In the genomic region with DNA sequence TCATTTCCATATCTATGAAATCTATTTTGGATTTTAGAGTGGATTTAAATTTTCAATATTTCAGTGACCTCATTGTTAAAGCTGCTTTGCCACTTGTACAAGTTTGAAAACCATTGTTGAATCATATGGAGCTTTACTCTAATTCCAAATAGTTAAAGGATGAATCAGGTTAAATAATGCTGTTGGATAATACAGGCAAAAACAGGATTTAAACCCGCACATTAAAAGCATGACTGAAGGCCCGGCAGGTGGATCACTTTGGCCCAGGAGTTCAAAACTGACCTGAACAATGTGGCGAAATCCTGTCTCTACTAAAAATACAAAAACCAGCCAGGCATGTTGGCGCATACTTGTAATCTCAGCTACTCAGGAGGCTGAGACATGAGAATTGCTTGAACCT, we compare ENCODE assay signal across 21 cellular contexts.
A peak's percentile ranks its signal among the peaks of the same experiment; 100 is the strongest.
DNase-seq lines count a peak whose midpoint lies in the region; ATAC-seq and TF ChIP-seq lines count a peak whose summit lies in the region.
"Had no signal": no experiment of that assay in that cellular context is flagged by ENCODE, and none has a peak within 500 bp of the region (broad histone marks: within the 10 kb centered on the region; RNA-seq: fewer than 3 reads in every experiment).

No MANE protein-coding gene starts in this region.

- H4K12ac ChIP-seq in trophoblast cell (ENCODE audit: low read depth, low read length), result no peak overlapping the region

- ATAC-seq in GM19035 (IDR thresholded peaks at IDR 0.05; ENCODE audit: unreplicated experiment), result no peak
- ATAC-seq: heart left ventricle had no signal

- no peak overlapping the region for H3K4me2 ChIP-seq in trophoblast cell (ENCODE audit: low read length)

- intact Hi-C loops in A673 (cut with micrococcal nuclease; ENCODE audit: unreplicated experiment), result loop anchor here (10.0 kb wide), 1 partner anchor 547 kb away; no protein-coding TSS in a partner anchor

- no peak overlapping the region for H3K18ac ChIP-seq in trophoblast cell (ENCODE audit: low read length)

- no peak overlapping the region for H3K4me3 ChIP-seq in trophoblast cell (ENCODE audit: low read depth, low read length)
- no peak overlapping the region for H3K4me3 ChIP-seq in A673 (ENCODE audit: low read depth, low read length, poor library complexity, severe bottlenecking)
- H3K4me3 ChIP-seq: cardiac muscle cell, dorsolateral prefrontal cortex, heart left ventricle, right atrium auricular region had no signal

- H3K14ac ChIP-seq in trophoblast cell (ENCODE audit: low read length), result no peak overlapping the region

- H3K36me3 Mint-ChIP-seq in glutamatergic neuron (ENCODE audit: unreplicated experiment), result no peaks in the 10 kb centered on the region

- no peak overlapping the region for H4K91ac ChIP-seq in trophoblast cell (ENCODE audit: low read depth, low read length)

- H3K27me3 ChIP-seq in trophoblast cell (ENCODE audit: insufficient read depth, low read length), result no peaks in the 10 kb centered on the region
- H3K27me3 ChIP-seq in A673 (replicated peaks; ENCODE audit: insufficient read depth, low read depth, low read length, poor library complexity), result no peaks in the 10 kb centered on the region
- H3K27me3 ChIP-seq: cardiac muscle cell, dorsolateral prefrontal cortex, heart left ventricle, right atrium auricular region had no signal

- H2BK12ac ChIP-seq in trophoblast cell (ENCODE audit: low read length), result no peak overlapping the region

- POLR2A ChIA-PET in A673 (lab: Charles Lee; ENCODE audit: low non-redundant PET), result no interaction called here

- H3K9ac ChIP-seq in trophoblast cell (ENCODE audit: low read length), result no peak overlapping the region

- no peak overlapping the region for H2AK5ac ChIP-seq in trophoblast cell (ENCODE audit: low read length)

- H3K79me2 ChIP-seq in trophoblast cell (ENCODE audit: control insufficient read depth, insufficient read depth, low read length, poor library complexity), result no peaks in the 10 kb centered on the region

- no peak overlapping the region for H3K27ac Mint-ChIP-seq in glutamatergic neuron (ENCODE audit: unreplicated experiment)
- H3K27ac Mint-ChIP-seq: activated naive CD8-positive, alpha-beta T cell treated with anti-CD3 and anti-CD28 coated beads, Interleukin-2, amount 10 ng/mL, durations not matched to agents 7 days and 5 days had no signal

- H4K8ac ChIP-seq in trophoblast cell (ENCODE audit: low read depth, low read length), result no peak overlapping the region

- H2BK120ac ChIP-seq in trophoblast cell (ENCODE audit: insufficient read depth, low read length, poor library complexity), result no peak overlapping the region

- H3K79me1 ChIP-seq in trophoblast cell (ENCODE audit: low read length), result no peaks in the 10 kb centered on the region

- no peaks in the 10 kb centered on the region for H3K9me3 ChIP-seq in trophoblast cell (ENCODE audit: insufficient read depth, low read depth, low read length)
- H3K9me3 ChIP-seq in A673 (ENCODE audit: low read depth, low read length, poor library complexity, severe bottlenecking), result no peaks in the 10 kb centered on the region
- H3K9me3 ChIP-seq: heart left ventricle, right atrium auricular region had no signal

- no peak overlapping the region for H3K4ac ChIP-seq in trophoblast cell (ENCODE audit: low read depth, low read length)

- DNase-seq in EL (peak; percentile 43), RKO (ENCODE audit: low spot score) (peak; percentile 18), dedifferentiated amniotic fluid mesenchymal stem cell (ENCODE audit: extremely low spot score) (peak; percentile 15), trophoblast cell (peak; percentile 77 to 85), glutamatergic neuron (no peak), A673 (ENCODE audit: low spot score) (no peak)
- no peak for DNase-seq in stimulated activated CD4-positive, alpha-beta T cell treated with anti-CD3 and anti-CD28 coated beads, Interleukin-4, amount 100 ng/mL, for 24 hours
- DNase-seq: activated CD4-positive, CD25-positive, alpha-beta regulatory T cell treated with anti-CD3 and anti-CD28 coated beads, Interleukin-2, amount 50 U/mL, for 72 hours; activated CD8-positive, alpha-beta memory T cell treated with anti-CD3 and anti-CD28 coated beads for 24 hours; activated naive CD8-positive, alpha-beta T cell treated with anti-CD3 and anti-CD28 coated beads, Interleukin-2, amount 10 ng/mL, durations not matched to agents 7 days and 5 days; AML-193; DND-41; dorsolateral prefrontal cortex; heart left ventricle; immature natural killer cell; NCI-H1105 treated with DMSO at 0.1 percent for 48 hours; NCI-H526; T1000 had no signal

- H3K36me3 ChIP-seq in trophoblast cell (ENCODE audit: control insufficient read depth in 1 of 2, insufficient read depth in 2 of 2, low read length in 2 of 2) (peaks cover 12 to 14% of the 10 kb centered on the region in 2 experiments), A673 (ENCODE audit: insufficient read depth, low read length, poor library complexity, severe bottlenecking) (peaks cover 35% of the 10 kb centered on the region)

- H2AFZ ChIP-seq in trophoblast cell (ENCODE audit: insufficient read depth, low read length, poor library complexity), result no peak overlapping the region

- no peaks in the 10 kb centered on the region for H3K4me1 Mint-ChIP-seq in glutamatergic neuron (ENCODE audit: low read depth, unreplicated experiment)

- no CpG with 5 or more reads among the region's 4 CpGs for WGBS in trophoblast cell (ENCODE audit: extremely low coverage, insufficient coverage, insufficient read length)

- H3K23ac ChIP-seq in trophoblast cell (ENCODE audit: low read length), result no peak overlapping the region

- TF ChIP-seq CTCF in glutamatergic neuron (IDR thresholded peaks at IDR 0.05; ENCODE audit: partially characterized antibody, unreplicated experiment) (no peak), A673 (conservative IDR thresholded peaks at IDR 0.05; ENCODE audit: low read depth, low read length) (no peak)

- CTCF ChIA-PET in A673 (lab: Charles Lee), result no interaction called here

- H3K4me3 Mint-ChIP-seq in glutamatergic neuron (ENCODE audit: unreplicated experiment), result no peak overlapping the region
- H3K4me3 Mint-ChIP-seq: activated naive CD8-positive, alpha-beta T cell treated with anti-CD3 and anti-CD28 coated beads, Interleukin-2, amount 10 ng/mL, durations not matched to agents 7 days and 5 days; immature natural killer cell had no signal

- no peak overlapping the region for H2BK5ac ChIP-seq in trophoblast cell (ENCODE audit: low read depth, low read length, poor library complexity)

- no peaks in the 10 kb centered on the region for H3K4me1 ChIP-seq in trophoblast cell (ENCODE audit: control insufficient read depth in 1 of 2, insufficient read depth in 2 of 2, low read length in 2 of 2)
- H3K4me1 ChIP-seq in A673 (ENCODE audit: insufficient read depth, low read length, poor library complexity, severe bottlenecking), result peaks cover 59% of the 10 kb centered on the region
- H3K4me1 ChIP-seq: right atrium auricular region had no signal

- H3K9me3 Mint-ChIP-seq in glutamatergic neuron (ENCODE audit: unreplicated experiment), result no peaks in the 10 kb centered on the region
- H3K9me3 Mint-ChIP-seq: immature natural killer cell had no signal

- no TSS peak for BruUV-seq in A673 (replicated peaks; lab: Mats Ljungman, UMichigan)

- H3K27ac ChIP-seq in trophoblast cell (ENCODE audit: low read depth, low read length) (no peak overlapping the region), A673 (ENCODE audit: low read depth, low read length, poor library complexity, severe bottlenecking) (no peak overlapping the region)
- H3K27ac ChIP-seq: cardiac muscle cell, dorsolateral prefrontal cortex, heart left ventricle, right atrium auricular region had no signal

- H3K27me3 Mint-ChIP-seq in glutamatergic neuron (ENCODE audit: unreplicated experiment), result no peaks in the 10 kb centered on the region
- H3K27me3 Mint-ChIP-seq: activated naive CD8-positive, alpha-beta T cell treated with anti-CD3 and anti-CD28 coated beads, Interleukin-2, amount 10 ng/mL, durations not matched to agents 7 days and 5 days had no signal

Comparison
In these comparisons a context has a peak if more than half of its experiments do, and no peak if none do; other contexts are left out.
1. DNase-seq: peak in EL (single experiment), RKO (single experiment), dedifferentiated amniotic fluid mesenchymal stem cell (single experiment) and trophoblast cell (2 of 2); none in glutamatergic neuron (single experiment), stimulated activated CD4-positive, alpha-beta T cell treated with anti-CD3 and anti-CD28 coated beads, Interleukin-4, amount 100 ng/mL, for 24 hours (single experiment) and A673 (single experiment).